ENCODE assay signal across 22 cellular contexts in genomic region chr21:44070391-44070790, GRCh38.
"Had no signal": no experiment of that assay in that cellular context is flagged by ENCODE, and none has a peak within 500 bp of the region (broad histone marks: within the 10 kb centered on the region; RNA-seq: fewer than 3 reads in every experiment).

No MANE protein-coding gene starts in this region.

- H3K27ac Mint-ChIP-seq: activated naive CD8-positive, alpha-beta T cell treated with anti-CD3 and anti-CD28 coated beads for 36 hours had no signal

- H3K4me3 Mint-ChIP-seq: activated naive CD8-positive, alpha-beta T cell treated with anti-CD3 and anti-CD28 coated beads for 36 hours; activated T-cell treated with anti-CD3 and anti-CD28 coated beads, Interleukin-2, amount 50 U/mL, for 4 hours; T-cell had no signal

- H3K27me3 ChIP-seq: breast epithelium, heart right ventricle, left lung, right lobe of liver, thyroid gland had no signal

- H3K9me3 Mint-ChIP-seq: activated naive CD8-positive, alpha-beta T cell treated with anti-CD3 and anti-CD28 coated beads for 36 hours; activated T-cell treated with anti-CD3 and anti-CD28 coated beads, Interleukin-2, amount 50 U/mL, for 4 hours; T-cell had no signal

- H3K27ac ChIP-seq: breast epithelium, heart right ventricle, left lung, right lobe of liver had no signal

- ATAC-seq: activated T-cell treated with anti-CD3 and anti-CD28 coated beads, Interleukin-2, amount 50 U/mL, for 4 hours; heart right ventricle; left lung; right lobe of liver; T-cell had no signal

- H3K9me3 ChIP-seq: breast epithelium, heart right ventricle, left lung, right lobe of liver, thyroid gland had no signal

- DNase-seq: activated CD4-positive, alpha-beta T cell treated with anti-CD3 and anti-CD28 coated beads for 1 hour; activated naive CD4-positive, alpha-beta T cell treated with Interleukin-2 at 50 U/mL for 16 hours; activated naive CD8-positive, alpha-beta T cell treated with anti-CD3 and anti-CD28 coated beads for 36 hours; activated T-cell treated with anti-CD3 and anti-CD28 coated beads, Interleukin-2, amount 50 U/mL, for 4 hours; cerebellar nuclear complex; cortex of kidney; effector CD4-positive, alpha-beta T cell; erythroblast; foreskin fibroblast; heart right ventricle; kidney; left lung; midbrain; occipital lobe; right lobe of liver; small intestine; stimulated activated CD4-positive, alpha-beta T cell treated with anti-CD3 and anti-CD28 coated beads, Interleukin-15, amount 100 ng/mL, for 24 hours; stimulated activated CD8-positive, alpha-beta memory T cell treated with anti-CD3 and anti-CD28 coated beads, Interleukin-4, amount 100 ng/mL, for 48 hours; stimulated activated naive CD4-positive, alpha-beta T cell; T-cell had no signal

- H3K27me3 Mint-ChIP-seq: activated naive CD8-positive, alpha-beta T cell treated with anti-CD3 and anti-CD28 coated beads for 36 hours; T-cell had no signal

- H3K4me1 ChIP-seq: breast epithelium, right lobe of liver had no signal
